In genomic region chr16:78930561-78930960, GRCh38 we compare ENCODE assay signal across 21 cellular contexts.
"Had no signal": no experiment of that assay in that cellular context is flagged by ENCODE, and none has a peak within 500 bp of the region (broad histone marks: within the 10 kb centered on the region; RNA-seq: fewer than 3 reads in every experiment).

No MANE protein-coding gene starts in this region.

- H3K27ac ChIP-seq: SJSA1 had no signal

- H3K9ac ChIP-seq: SK-N-SH had no signal

- DNase-seq: KBM-7, MG63, NCI-H1092, NCI-H1105 treated with DMSO at 0.1 percent for 48 hours, NCI-H1417 treated with DMSO at 0.1 percent for 48 hours, NCI-H146, NCI-H1694 treated with DMSO at 0.1 percent for 48 hours, NCI-H1930, NCI-H2081, NCI-H2107, NCI-H2227 treated with DMSO at 0.1 percent for 48 hours, NCI-H526 treated with DMSO at 0.1 percent for 48 hours, NCI-H82, PC-3, SHP77 treated with DMSO at 0.1 percent for 48 hours, SK-N-SH, SW 1271, T-cell had no signal

- H3K4me3 ChIP-seq: MG63, SJSA1 had no signal

- H3K36me3 ChIP-seq: MG63, SJSA1 had no signal

- H3K27me3 ChIP-seq: MG63, SJSA1 had no signal

- ATAC-seq: Panc1, PC-3, Right ventricle myocardium inferior, T-cell had no signal

- H3K4me1 ChIP-seq: SJSA1 had no signal

- H3K9me3 ChIP-seq: MG63, SK-N-SH had no signal
